17 cellular contexts compared by ENCODE assay signal in genomic region chr2:217823626-217824025, GRCh38.
"Had no signal": no experiment of that assay in that cellular context is flagged by ENCODE, and none has a peak within 500 bp of the region (broad histone marks: within the 10 kb centered on the region; RNA-seq: fewer than 3 reads in every experiment).

No MANE protein-coding gene starts in this region.

- H3K9me3 ChIP-seq: SJSA1, spleen, transverse colon had no signal

- H3K4me3 ChIP-seq: coronary artery, SJSA1, spleen, transverse colon had no signal

- H3K36me3 ChIP-seq: transverse colon had no signal

- H3K27ac ChIP-seq: SJSA1 had no signal

- H3K4me1 ChIP-seq: SJSA1 had no signal

- DNase-seq: activated CD4-positive, alpha-beta T cell treated with anti-CD3 and anti-CD28 coated beads for 4 hours; activated CD4-positive, alpha-beta T cell treated with anti-CD3 and anti-CD28 coated beads, Interleukin-2, amount 50 U/mL, for 48 hours; activated CD4-positive, CD25-positive, alpha-beta regulatory T cell; activated CD8-positive, alpha-beta memory T cell treated with anti-CD3 and anti-CD28 coated beads, Interleukin-2, amount 50 U/mL, for 48 hours; activated naive CD4-positive, alpha-beta T cell treated with Interleukin-2 at 50 U/mL for 16 hours; activated naive CD8-positive, alpha-beta T cell treated with anti-CD3 and anti-CD28 coated beads for 36 hours; activated T-cell treated with anti-CD3 and anti-CD28 coated beads, Interleukin-2, amount 50 U/mL, for 4 hours; naive B cell; nucleus accumbens; spleen; stimulated activated CD4-positive, alpha-beta T cell treated with anti-CD3 and anti-CD28 coated beads, Interleukin-4, amount 100 ng/mL, for 1 hour; stimulated activated naive CD4-positive, alpha-beta T cell; T1000; transverse colon had no signal

- H3K27me3 ChIP-seq: SJSA1, spleen, transverse colon had no signal

- ATAC-seq: activated T-cell treated with anti-CD3 and anti-CD28 coated beads, Interleukin-2, amount 50 U/mL, for 4 hours; left lobe of liver had no signal
